20 cellular contexts compared by ENCODE assay signal in genomic region chr2:195445639-195446038, GRCh38.
"Had no signal": no experiment of that assay in that cellular context is flagged by ENCODE, and none has a peak within 500 bp of the region (broad histone marks: within the 10 kb centered on the region; RNA-seq: fewer than 3 reads in every experiment).

No MANE protein-coding gene starts in this region.

- DNase-seq: activated CD4-positive, alpha-beta T cell treated with anti-CD3 and anti-CD28 coated beads for 1 hour; activated CD4-positive, alpha-beta T cell treated with anti-CD3 and anti-CD28 coated beads, Interleukin-2, amount 50 U/mL, for 4 hours; activated effector memory CD4-positive, alpha-beta T cell treated with anti-CD3 and anti-CD28 coated beads, Interleukin-2, amount 50 U/mL, for 16 hours; activated naive CD4-positive, alpha-beta T cell treated with anti-CD3 and anti-CD28 coated beads, Interleukin-2, amount 50 U/mL, for 16 hours; activated T-cell treated with anti-CD3 and anti-CD28 coated beads, Interleukin-2, amount 50 U/mL, for 72 hours; dermis blood vessel endothelial cell; gastrocnemius medialis; head of caudate nucleus; kidney glomerular epithelial cell; left ventricle myocardium inferior; small intestine; stimulated activated CD4-positive, alpha-beta T cell treated with anti-CD3 and anti-CD28 coated beads, Interleukin-4, amount 100 ng/mL, for 1 hour; stimulated activated naive CD8-positive, alpha-beta T cell treated with anti-CD3 and anti-CD28 coated beads, Interleukin-15, amount 100 ng/mL, for 72 hours; T-helper 2 cell; transverse colon; uterus; WERI-Rb-1 had no signal

- H3K4me3 ChIP-seq: cardiac muscle cell, gastrocnemius medialis, left ventricle myocardium inferior, suprapubic skin, transverse colon, uterus had no signal

- H3K27me3 ChIP-seq: cardiac muscle cell, gastrocnemius medialis, suprapubic skin, transverse colon, uterus had no signal

- ATAC-seq: activated T-cell treated with anti-CD3 and anti-CD28 coated beads, Interleukin-2, amount 50 U/mL, for 72 hours; gastrocnemius medialis; stimulated activated naive CD8-positive, alpha-beta T cell treated with anti-CD3 and anti-CD28 coated beads, Interleukin-15, amount 100 ng/mL, for 72 hours had no signal

- FAIRE-seq: small intestine had no signal

- H3K4me1 ChIP-seq: gastrocnemius medialis, left ventricle myocardium inferior, suprapubic skin, uterus had no signal

- H3K36me3 ChIP-seq: cardiac muscle cell, gastrocnemius medialis, left ventricle myocardium inferior, suprapubic skin, transverse colon, WERI-Rb-1 had no signal

- H3K9me3 ChIP-seq: transverse colon, uterus had no signal

- H3K27ac ChIP-seq: cardiac muscle cell, epithelial cell of prostate, gastrocnemius medialis, left ventricle myocardium inferior, suprapubic skin, transverse colon, uterus, WERI-Rb-1 had no signal
